ENCODE assay signal across 15 cellular contexts in genomic region chr12:19744760-19745218, GRCh38.
A peak's percentile ranks its signal among the peaks of the same experiment; 100 is the strongest.
DNase-seq lines count a peak whose midpoint lies in the region; ATAC-seq, FAIRE-seq and TF ChIP-seq lines count a peak whose summit lies in the region.
"Had no signal": no experiment of that assay in that cellular context is flagged by ENCODE, and none has a peak within 500 bp of the region (broad histone marks: within the 10 kb centered on the region; RNA-seq: fewer than 3 reads in every experiment).

No MANE protein-coding gene starts in this region.

- FAIRE-seq in HepG2 (lab: Jason Lieb, UNC) (no peak), bronchial epithelial cell (lab: Jason Lieb, UNC) (no peak)

- TF ChIP-seq RAD21 in liver (IDR thresholded peaks at IDR 0.05) (no peak), HepG2 (CRISPR knock-in tag; IDR thresholded peaks at IDR 0.05) (no peak)

- WGBS in liver = 74% methylated on average over 4 of the region's 4 CpGs
- WGBS in HepG2 (ENCODE audit: low lambda C conversion rate) = 16% methylated on average over 4 of the region's 4 CpGs

- H3K36me3 Mint-ChIP-seq in activated T-cell treated with anti-CD3 and anti-CD28 coated beads, Interleukin-2, amount 50 U/mL, for 72 hours (ENCODE audit: insufficient read depth in 2 of 2) = peaks cover 0 to 3% of the 10 kb centered on the region in 2 donors
- H3K36me3 Mint-ChIP-seq in endothelial cell (ENCODE audit: low read depth, unreplicated experiment) = no peaks in the 10 kb centered on the region
- H3K36me3 Mint-ChIP-seq: stimulated activated naive B cell treated with anti-CD40 and anti-IgM and Interleukin-4, amounts not matched to agents 10 μg/mL and 1 μg/mL and 100 μg/mL, for 72 hours had no signal

- H3K36me3 ChIP-seq in liver (ENCODE audit: control insufficient read depth in 4 of 4, insufficient read depth in 3 of 4, low read depth in 1 of 4, low read length in 3 of 4) = no peaks in the 10 kb centered on the region
- H3K36me3 ChIP-seq in HepG2 (replicated peaks in 1 of 2; ENCODE audit: control insufficient read depth in 1 of 2, insufficient read depth in 2 of 2, low read length in 2 of 2) = no peaks in the 10 kb centered on the region
- H3K36me3 ChIP-seq in bronchial epithelial cell (ENCODE audit: control insufficient read depth, insufficient read depth, low read length) = no peaks in the 10 kb centered on the region

- no peak for TF ChIP-seq EP300 in HepG2 (IDR thresholded peaks at IDR 0.05; ENCODE audit: low read depth in 2 of 2, low read length in 2 of 2)
- TF ChIP-seq EP300 in HepG2 (CRISPR knock-in tag; IDR thresholded peaks at IDR 0.05; ENCODE audit: borderline replicate concordance) = no peak

- ATAC-seq in HepG2 (no peak), HG03139 (IDR thresholded peaks at IDR 0.05; ENCODE audit: unreplicated experiment) (no peak), HG03095 (IDR thresholded peaks at IDR 0.05; ENCODE audit: unreplicated experiment) (no peak)
- ATAC-seq in activated T-cell treated with anti-CD3 and anti-CD28 coated beads, Interleukin-2, amount 50 U/mL, for 72 hours (replicated peaks in 1 of 2) = no peak
- ATAC-seq: GM23338; natural killer cell treated with Interleukin-12 subunit alpha and Interleukin-12 subunit beta and Interleukin-15 and Interleukin-18, amount 100 ng/mL, for 72 hours; stimulated activated naive B cell treated with anti-CD40 and anti-IgM and Interleukin-4, amounts not matched to agents 10 μg/mL and 1 μg/mL and 100 μg/mL, for 72 hours had no signal

- H3K27me3 ChIP-seq in liver (ENCODE audit: control insufficient read depth in 4 of 4, insufficient read depth in 4 of 4, low read length in 3 of 4) = no peaks in the 10 kb centered on the region
- no peaks in the 10 kb centered on the region for H3K27me3 ChIP-seq in HepG2 (ENCODE audit: control insufficient read depth in 1 of 2, insufficient read depth in 2 of 2, low read length in 2 of 2)
- no peaks in the 10 kb centered on the region for H3K27me3 ChIP-seq in bronchial epithelial cell (ENCODE audit: control insufficient read depth, insufficient read depth, low read length)

- no peak overlapping the region for H3K4me3 Mint-ChIP-seq in activated T-cell treated with anti-CD3 and anti-CD28 coated beads, Interleukin-2, amount 50 U/mL, for 72 hours
- no peak overlapping the region for H3K4me3 Mint-ChIP-seq in endothelial cell (ENCODE audit: unreplicated experiment)
- H3K4me3 Mint-ChIP-seq: activated CD4-positive, alpha-beta T cell treated with anti-CD3 and anti-CD28 coated beads, Interleukin-2, amount 10 ng/mL, durations not matched to agents 7 days and 5 days; endodermal cell; GM23338; natural killer cell treated with Interleukin-12 subunit alpha and Interleukin-12 subunit beta and Interleukin-15 and Interleukin-18, amount 100 ng/mL, for 72 hours; stimulated activated naive B cell treated with anti-CD40 and anti-IgM and Interleukin-4, amounts not matched to agents 10 μg/mL and 1 μg/mL and 100 μg/mL, for 72 hours had no signal

- H3K4me1 Mint-ChIP-seq in activated T-cell treated with anti-CD3 and anti-CD28 coated beads, Interleukin-2, amount 50 U/mL, for 72 hours (ENCODE audit: low read depth) = no peaks in the 10 kb centered on the region
- H3K4me1 Mint-ChIP-seq in endothelial cell (ENCODE audit: unreplicated experiment) = no peaks in the 10 kb centered on the region
- H3K4me1 Mint-ChIP-seq: activated CD4-positive, alpha-beta T cell treated with anti-CD3 and anti-CD28 coated beads, Interleukin-2, amount 10 ng/mL, durations not matched to agents 7 days and 5 days; GM23338; stimulated activated naive B cell treated with anti-CD40 and anti-IgM and Interleukin-4, amounts not matched to agents 10 μg/mL and 1 μg/mL and 100 μg/mL, for 72 hours had no signal

- DNase-seq in HepG2 (ENCODE audit: low spot score) (no peak), bronchial epithelial cell (ENCODE audit: low read depth) (peak; percentile 37), kidney tubule cell (ENCODE audit: low spot score) (peak; percentile 28), endothelial cell (ENCODE audit: low spot score) (no peak)
- DNase-seq in activated T-cell treated with anti-CD3 and anti-CD28 coated beads, Interleukin-2, amount 50 U/mL, for 72 hours = no peak
- DNase-seq: activated CD4-positive, alpha-beta T cell treated with anti-CD3 and anti-CD28 coated beads, Interleukin-2, amount 10 ng/mL, durations not matched to agents 7 days and 5 days; endodermal cell; NCI-H526; stimulated activated naive B cell treated with anti-CD40 and anti-IgM and Interleukin-4, amounts not matched to agents 10 μg/mL and 1 μg/mL and 100 μg/mL, for 72 hours had no signal

- no peak overlapping the region for H3K9ac ChIP-seq in liver (ENCODE audit: low read depth in 1 of 2, low read length in 2 of 2)
- H3K9ac ChIP-seq in HepG2 (ENCODE audit: insufficient read depth, low read depth, low read length) = no peak overlapping the region
- H3K9ac ChIP-seq: KMS-11 had no signal

- in situ Hi-C loops in HepG2 (cut with HindIII; ENCODE audit: extremely low pct_ligation_motif_present, low pct_unique_long_range_greater_than_20kb) = loop anchor here (25.0 kb wide), 1 partner anchor 868 kb away; no protein-coding TSS in a partner anchor

- H3K27me3 Mint-ChIP-seq in activated T-cell treated with anti-CD3 and anti-CD28 coated beads, Interleukin-2, amount 50 U/mL, for 72 hours (ENCODE audit: low read depth) = no peaks in the 10 kb centered on the region
- H3K27me3 Mint-ChIP-seq in endothelial cell (ENCODE audit: unreplicated experiment) = peaks cover 4% of the 10 kb centered on the region
- H3K27me3 Mint-ChIP-seq: stimulated activated naive B cell treated with anti-CD40 and anti-IgM and Interleukin-4, amounts not matched to agents 10 μg/mL and 1 μg/mL and 100 μg/mL, for 72 hours had no signal

- CTCF ChIA-PET in HepG2 (lab: Yijun Ruan, JAX; ENCODE audit: low intra/inter-chr PET ratio, low total read pairs) = no interaction called here

- H3K79me2 ChIP-seq in HepG2 (ENCODE audit: insufficient read depth, low read length) = no peaks in the 10 kb centered on the region

- peaks cover 0 to 2% (median 0%) of the 10 kb centered on the region in 4 donors for H3K4me1 ChIP-seq in liver (ENCODE audit: control insufficient read depth in 4 of 4, insufficient read depth in 4 of 4, low read length in 3 of 4)
- H3K4me1 ChIP-seq in HepG2 (ENCODE audit: insufficient read depth, low read length) = no peaks in the 10 kb centered on the region

- H4K20me1 ChIP-seq in HepG2 (ENCODE audit: insufficient read depth, low read length) = no peaks in the 10 kb centered on the region

- peaks cover 0 to 3% (median 0%) of the 10 kb centered on the region in 4 donors for H3K9me3 ChIP-seq in liver (ENCODE audit: control insufficient read depth in 4 of 4, low read length in 3 of 4)
- H3K9me3 ChIP-seq in HepG2 (ENCODE audit: low read length) = no peaks in the 10 kb centered on the region

- no peak for TF ChIP-seq CTCF in liver (IDR thresholded peaks at IDR 0.05; ENCODE audit: low read depth, low read length, missing input control)
- TF ChIP-seq CTCF in HepG2 (CRISPR knock-in tag; IDR thresholded peaks at IDR 0.05) = no peak
- no peak for TF ChIP-seq CTCF in bronchial epithelial cell (IDR thresholded peaks at IDR 0.05; ENCODE audit: insufficient read depth, low read length, severe bottlenecking)
- TF ChIP-seq CTCF in endothelial cell (IDR thresholded peaks at IDR 0.05; ENCODE audit: unreplicated experiment) = no peak

- H3K27ac ChIP-seq in liver (ENCODE audit: low read depth in 1 of 2, low read length in 2 of 2) = no peak overlapping the region
- H3K27ac ChIP-seq in HepG2 (ENCODE audit: extremely low read length, insufficient read depth, low read length) = no peak overlapping the region
- H3K27ac ChIP-seq: KMS-11 had no signal

- intact Hi-C loops in HepG2 (cut with micrococcal nuclease; ENCODE audit: unreplicated experiment) = no loop called here

- no peak overlapping the region for H3K27ac Mint-ChIP-seq in activated T-cell treated with anti-CD3 and anti-CD28 coated beads, Interleukin-2, amount 50 U/mL, for 72 hours
- H3K27ac Mint-ChIP-seq in endothelial cell (ENCODE audit: unreplicated experiment) = no peak overlapping the region
- H3K27ac Mint-ChIP-seq: activated CD4-positive, alpha-beta T cell treated with anti-CD3 and anti-CD28 coated beads, Interleukin-2, amount 10 ng/mL, durations not matched to agents 7 days and 5 days; endodermal cell; GM23338; natural killer cell treated with Interleukin-12 subunit alpha and Interleukin-12 subunit beta and Interleukin-15 and Interleukin-18, amount 100 ng/mL, for 72 hours; stimulated activated naive B cell treated with anti-CD40 and anti-IgM and Interleukin-4, amounts not matched to agents 10 μg/mL and 1 μg/mL and 100 μg/mL, for 72 hours had no signal

- H3K4me3 ChIP-seq in liver (ENCODE audit: low read depth in 1 of 3, low read length in 3 of 3) (no peak overlapping the region), HepG2 (replicated peaks in 1 of 3; ENCODE audit: insufficient read depth in 1 of 3, low read depth in 2 of 3, low read length in 3 of 3) (no peak overlapping the region), bronchial epithelial cell (ENCODE audit: low read depth, low read length) (no peak overlapping the region)
- H3K4me3 ChIP-seq: GM23338 had no signal

- peaks cover 0 to 3% of the 10 kb centered on the region in 2 donors for H3K9me3 Mint-ChIP-seq in activated T-cell treated with anti-CD3 and anti-CD28 coated beads, Interleukin-2, amount 50 U/mL, for 72 hours
- H3K9me3 Mint-ChIP-seq in endothelial cell (ENCODE audit: unreplicated experiment) = no peaks in the 10 kb centered on the region
- H3K9me3 Mint-ChIP-seq: natural killer cell treated with Interleukin-12 subunit alpha and Interleukin-12 subunit beta and Interleukin-15 and Interleukin-18, amount 100 ng/mL, for 72 hours had no signal

- POLR2A ChIA-PET in HepG2 (lab: Yijun Ruan, JAX) = no interaction called here

- BruUV-seq in HepG2 (replicated peaks; lab: Mats Ljungman, UMichigan) = no TSS peak

- no peak overlapping the region for H3K4me2 ChIP-seq in HepG2 (ENCODE audit: low read depth, low read length)
- H3K4me2 ChIP-seq: GM23338, KMS-11 had no signal

- no peak for TF ChIP-seq POLR2A in HepG2 (IDR thresholded peaks at IDR 0.05; ENCODE audit: insufficient read depth in 1 of 2, low read depth in 2 of 2, low read length in 2 of 2)

- H2AFZ ChIP-seq in HepG2 (ENCODE audit: low read length) = no peak overlapping the region
- H2AFZ ChIP-seq: GM23338 had no signal

TF ChIP-seq in liver, 16 proteins besides CTCF, POLR2A, EP300 and RAD21 (continues in another document):
- TF ChIP-seq JUND (IDR thresholded peaks at IDR 0.05) = peak in 1 of 2 donors; percentile 32
- no peak for TF ChIP-seq TAF1 (conservative IDR thresholded peaks at IDR 0.05)
- TF ChIP-seq, protein P1, sequence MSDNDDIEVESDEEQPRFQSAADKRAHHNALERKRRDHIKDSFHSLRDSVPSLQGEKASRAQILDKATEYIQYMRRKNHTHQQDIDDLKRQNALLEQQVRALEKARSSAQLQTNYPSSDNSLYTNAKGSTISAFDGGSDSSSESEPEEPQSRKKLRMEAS (IDR thresholded peaks at IDR 0.05) = no peak

TF ChIP-seq in HepG2, 621 proteins besides CTCF, POLR2A, EP300 and RAD21:
- TF ChIP-seq MTF1 (CRISPR knock-in tag; IDR thresholded peaks at IDR 0.05) = no peak

Comparison
In these comparisons a context has a peak if more than half of its experiments do, and no peak if none do; other contexts are left out.
1. DNase-seq: peak in bronchial epithelial cell (single experiment) and kidney tubule cell (single experiment); none in HepG2 (single experiment), activated T-cell treated with anti-CD3 and anti-CD28 coated beads, Interleukin-2, amount 50 U/mL, for 72 hours (0 of 2) and endothelial cell (single experiment).